Comparison of ENCODE assay signal across 26 cellular contexts in the genomic region with DNA sequence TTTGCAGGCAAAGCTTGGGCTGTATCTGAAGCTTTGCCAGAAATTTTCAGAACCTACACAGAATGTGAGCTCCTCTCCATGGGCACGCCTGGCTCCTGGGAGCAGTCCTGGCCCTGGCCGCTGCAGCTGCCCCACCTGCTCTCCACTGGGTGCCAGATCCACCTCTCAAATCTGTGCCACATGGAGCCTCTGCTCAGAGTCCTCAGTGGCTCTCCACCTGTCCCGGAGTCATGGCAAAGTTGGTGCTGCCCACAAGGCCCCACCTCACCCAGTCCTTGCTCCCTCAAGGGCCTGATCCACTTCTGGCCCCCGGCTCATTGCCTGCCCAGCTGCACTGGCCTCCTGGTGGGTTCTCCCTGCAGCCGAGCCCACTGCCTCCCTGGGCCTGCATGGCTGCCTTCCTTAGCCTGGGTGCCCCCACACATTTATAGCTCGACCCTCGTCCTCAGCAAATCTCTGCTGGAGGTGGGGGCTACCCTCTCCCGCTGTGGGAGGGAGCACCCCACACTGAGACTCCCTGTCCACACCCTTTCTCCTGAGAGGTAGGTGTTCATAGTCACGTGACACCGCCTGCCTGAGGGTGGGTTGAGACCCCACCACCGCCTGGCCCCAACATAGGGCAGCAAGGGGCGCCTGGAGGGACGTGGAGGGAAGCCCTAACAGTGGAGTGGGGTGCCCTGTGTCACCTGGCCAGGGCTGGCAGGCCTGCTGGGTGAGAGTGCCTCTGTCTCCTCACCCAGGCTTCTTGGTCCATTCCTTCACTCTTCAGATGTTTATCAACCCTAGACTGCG.
DNase-seq lines count a peak whose midpoint lies in the region; ATAC-seq and TF ChIP-seq lines count a peak whose summit lies in the region.
"Had no signal": no experiment of that assay in that cellular context is flagged by ENCODE, and none has a peak within 500 bp of the region (broad histone marks: within the 10 kb centered on the region; RNA-seq: fewer than 3 reads in every experiment).

No MANE protein-coding gene starts in this region.

- no peaks in the 10 kb centered on the region for H3K36me3 ChIP-seq in vagina
- H3K36me3 ChIP-seq: esophagus squamous epithelium, neural progenitor cell, right lobe of liver, uterus had no signal

- peaks cover 60% of the 10 kb centered on the region for H3K4me1 Mint-ChIP-seq in chondrocyte (ENCODE audit: low read depth)

- no peak overlapping the region for H3K4me3 ChIP-seq in vagina
- H3K4me3 ChIP-seq: esophagus squamous epithelium, neural progenitor cell, right lobe of liver, SK-N-MC, uterus had no signal

- ATAC-seq in GM18870 (IDR thresholded peaks at IDR 0.05; ENCODE audit: unreplicated experiment) (no peak), HG03175 (IDR thresholded peaks at IDR 0.05; ENCODE audit: unreplicated experiment) (no peak)
- ATAC-seq: right lobe of liver had no signal

- peaks cover 19% of the 10 kb centered on the region for H3K36me3 Mint-ChIP-seq in chondrocyte (ENCODE audit: low read depth)
- H3K36me3 Mint-ChIP-seq: activated naive CD4-positive, alpha-beta T cell treated with anti-CD3 and anti-CD28 coated beads, Interleukin-2, amount 10 ng/mL, durations not matched to agents 7 days and 5 days had no signal

- H3K9me3 Mint-ChIP-seq in chondrocyte (ENCODE audit: low read depth): peaks cover 2% of the 10 kb centered on the region
- H3K9me3 Mint-ChIP-seq: activated naive CD4-positive, alpha-beta T cell treated with anti-CD3 and anti-CD28 coated beads, Interleukin-2, amount 10 ng/mL, durations not matched to agents 7 days and 5 days; activated T-helper 1 cell treated with anti-CD3 and anti-CD28 coated beads, Interleukin-12 subunit alpha, Interleukin-12 subunit beta, Interleukin-2, Interleukin-4 antibody, amounts not matched to agents 30 ng/mL and 10 ng/mL and 1 ng/mL, durations not matched to agents 14 hours and 24 hours and 36 hours had no signal

- no peak for TF ChIP-seq POLR2A in vagina (IDR thresholded peaks at IDR 0.05)

- intact Hi-C loops in vagina (cut with DNase I): no loop called here

- peak overlapping the region; percentile 99 for H3K27ac Mint-ChIP-seq in chondrocyte (ENCODE audit: unreplicated experiment)
- H3K27ac Mint-ChIP-seq: activated naive CD4-positive, alpha-beta T cell treated with anti-CD3 and anti-CD28 coated beads, Interleukin-2, amount 10 ng/mL, durations not matched to agents 7 days and 5 days; activated T-helper 1 cell treated with anti-CD3 and anti-CD28 coated beads, Interleukin-12 subunit alpha, Interleukin-12 subunit beta, Interleukin-2, Interleukin-4 antibody, amounts not matched to agents 30 ng/mL and 10 ng/mL and 1 ng/mL, durations not matched to agents 14 hours and 24 hours and 36 hours; neural progenitor cell had no signal

- H3K27me3 ChIP-seq in vagina: no peaks in the 10 kb centered on the region
- H3K27me3 ChIP-seq: esophagus squamous epithelium, neural progenitor cell, right lobe of liver, uterus had no signal

- H3K4me1 ChIP-seq in vagina: peaks cover 47% of the 10 kb centered on the region
- H3K4me1 ChIP-seq: right lobe of liver had no signal

- no peaks in the 10 kb centered on the region for H3K27me3 Mint-ChIP-seq in chondrocyte (ENCODE audit: low read depth)

- no peak overlapping the region for H3K4me3 Mint-ChIP-seq in chondrocyte (ENCODE audit: unreplicated experiment)
- H3K4me3 Mint-ChIP-seq: activated naive CD4-positive, alpha-beta T cell treated with anti-CD3 and anti-CD28 coated beads, Interleukin-2, amount 10 ng/mL, durations not matched to agents 7 days and 5 days; activated T-helper 1 cell treated with anti-CD3 and anti-CD28 coated beads, Interleukin-12 subunit alpha, Interleukin-12 subunit beta, Interleukin-2, Interleukin-4 antibody, amounts not matched to agents 30 ng/mL and 10 ng/mL and 1 ng/mL, durations not matched to agents 14 hours and 24 hours and 36 hours; neural progenitor cell had no signal

- no peaks in the 10 kb centered on the region for H3K9me3 ChIP-seq in vagina
- H3K9me3 ChIP-seq: right lobe of liver, uterus had no signal

- H3K27ac ChIP-seq in vagina: no peak overlapping the region
- H3K27ac ChIP-seq: esophagus squamous epithelium, KMS-11, neural progenitor cell, right lobe of liver, SK-N-MC, uterus had no signal

- peak; percentile 42 for DNase-seq in activated CD8-positive, alpha-beta memory T cell treated with anti-CD3 and anti-CD28 coated beads for 24 hours
- DNase-seq in activated CD8-positive, alpha-beta memory T cell treated with anti-CD3 and anti-CD28 coated beads, Interleukin-2, amount 50 U/mL, for 4 hours: no peak
- no peak for DNase-seq in chondrocyte (ENCODE audit: low spot score)
- peak; percentile 45 for DNase-seq in myocyte (ENCODE audit: low read depth)
- DNase-seq in vagina (ENCODE audit: extremely low spot score in 2 of 2): peak; percentile 52 to 91
- no peak for DNase-seq in NCI-H1930 (lab: John Stamatoyannopoulos, UW)
- DNase-seq: activated CD4-positive, alpha-beta T cell treated with anti-CD3 and anti-CD28 coated beads for 48 hours; activated naive CD4-positive, alpha-beta T cell treated with anti-CD3 and anti-CD28 coated beads, Interleukin-2, amount 10 ng/mL, durations not matched to agents 7 days and 5 days; AML-193; amygdala; esophagus squamous epithelium; foreskin melanocyte; mammary epithelial cell; MM.1S; NCI-H2081 treated with DMSO at 0.1 percent for 48 hours; NCI-H345; NCI-H82; stimulated activated CD4-positive, alpha-beta T cell treated with anti-CD3 and anti-CD28 coated beads, Interleukin-2, amount 100 ng/mL, for 48 hours; uterus had no signal

- TF ChIP-seq CTCF in chondrocyte (IDR thresholded peaks at IDR 0.05) (no peak), vagina (IDR thresholded peaks at IDR 0.05) (no peak)

Comparison
In these comparisons a context has a peak if more than half of its experiments do, and no peak if none do; other contexts are left out.
1. DNase-seq: peak in activated CD8-positive, alpha-beta memory T cell treated with anti-CD3 and anti-CD28 coated beads for 24 hours (single experiment), myocyte (single experiment) and vagina (2 of 2); none in activated CD8-positive, alpha-beta memory T cell treated with anti-CD3 and anti-CD28 coated beads, Interleukin-2, amount 50 U/mL, for 4 hours (single experiment), chondrocyte (single experiment) and NCI-H1930 (0 of 2).